Comparison of ENCODE assay signal across 19 cellular contexts in the genomic region with DNA sequence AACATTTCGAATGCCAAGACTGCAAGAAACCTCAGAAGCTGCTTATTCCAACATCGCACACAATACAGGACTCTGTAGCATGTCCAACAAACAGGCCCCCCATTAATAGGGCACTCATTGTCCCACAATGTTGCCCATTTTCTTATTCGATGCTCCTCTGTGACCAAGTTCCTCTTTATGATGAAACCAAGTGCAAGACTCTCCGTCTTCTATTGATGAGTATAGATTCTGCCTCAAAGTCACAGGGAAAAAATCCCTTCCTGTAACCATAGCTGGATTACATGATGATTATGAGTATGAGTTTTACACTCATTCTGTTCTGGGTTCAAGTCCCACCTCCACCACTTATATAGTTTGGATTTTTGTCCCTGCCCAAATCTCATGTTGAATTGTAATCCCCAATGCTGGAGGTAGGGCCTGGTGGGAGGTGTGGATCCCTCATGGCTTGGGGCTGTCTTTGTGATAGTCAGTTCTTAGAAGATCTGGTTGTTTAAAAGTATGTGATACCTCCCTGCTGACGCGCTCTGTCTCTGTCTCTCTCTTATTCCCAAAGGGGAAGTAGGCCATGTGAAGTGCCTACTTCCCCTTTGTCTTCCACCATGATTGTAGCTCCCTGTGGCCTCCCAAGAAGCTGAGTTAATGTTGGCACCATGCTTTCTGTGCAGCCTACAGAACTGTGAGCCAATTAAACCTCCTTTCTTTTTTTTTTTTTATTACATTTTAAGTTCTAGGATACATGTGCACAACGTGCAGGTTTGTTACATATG.
"Had no signal": no experiment of that assay in that cellular context is flagged by ENCODE, and none has a peak within 500 bp of the region (broad histone marks: within the 10 kb centered on the region; RNA-seq: fewer than 3 reads in every experiment).

No MANE protein-coding gene starts in this region.

- H3K4me3 Mint-ChIP-seq: activated naive CD4-positive, alpha-beta T cell treated with anti-CD3 and anti-CD28 coated beads for 36 hours; activated naive CD8-positive, alpha-beta T cell treated with anti-CD3 and anti-CD28 coated beads, Interleukin-2, amount 10 ng/mL, durations not matched to agents 7 days and 5 days; activated T-cell treated with anti-CD3 and anti-CD28 coated beads, Interleukin-2, amount 50 U/mL, for 72 hours; nephron; stimulated activated naive CD8-positive, alpha-beta T cell treated with anti-CD3 and anti-CD28 coated beads, Interleukin-15, Interleukin-2, amounts not matched to agents 100 ng/mL and 50 ng/mL, for 24 hours; WTC11 had no signal

- H3K36me3 Mint-ChIP-seq: activated naive CD8-positive, alpha-beta T cell treated with anti-CD3 and anti-CD28 coated beads, Interleukin-2, amount 10 ng/mL, durations not matched to agents 7 days and 5 days; WTC11 had no signal

- ATAC-seq: activated T-cell treated with anti-CD3 and anti-CD28 coated beads, Interleukin-2, amount 50 U/mL, for 72 hours; heart left ventricle; left cardiac atrium; WTC11 had no signal

- H3K27me3 Mint-ChIP-seq: activated naive CD8-positive, alpha-beta T cell treated with anti-CD3 and anti-CD28 coated beads, Interleukin-2, amount 10 ng/mL, durations not matched to agents 7 days and 5 days; stimulated activated naive CD8-positive, alpha-beta T cell treated with anti-CD3 and anti-CD28 coated beads, Interleukin-15, Interleukin-2, amounts not matched to agents 100 ng/mL and 50 ng/mL, for 24 hours had no signal

- DNase-seq: activated CD4-positive, alpha-beta T cell treated with anti-CD3 and anti-CD28 coated beads, Interleukin-2, amount 50 U/mL, for 48 hours; activated CD8-positive, alpha-beta memory T cell treated with anti-CD3 and anti-CD28 coated beads, Interleukin-2, amount 50 U/mL, for 48 hours; activated effector memory CD4-positive, alpha-beta T cell treated with Interleukin-2 at 50 U/mL for 16 hours; activated naive CD4-positive, alpha-beta T cell treated with anti-CD3 and anti-CD28 coated beads for 36 hours; activated naive CD8-positive, alpha-beta T cell treated with anti-CD3 and anti-CD28 coated beads, Interleukin-2, amount 10 ng/mL, durations not matched to agents 7 days and 5 days; activated T-cell treated with anti-CD3 and anti-CD28 coated beads, Interleukin-2, amount 50 U/mL, for 72 hours; amniotic stem cell; colonic mucosa; heart left ventricle; left cardiac atrium; mesenchymal stem cell; ovary; stimulated activated CD4-positive, alpha-beta T cell treated with anti-CD3 and anti-CD28 coated beads, Interleukin-2, amount 100 ng/mL, for 48 hours; substantia nigra; T-helper 9 cell; thyroid gland had no signal

- H3K9me3 Mint-ChIP-seq: activated naive CD4-positive, alpha-beta T cell treated with anti-CD3 and anti-CD28 coated beads for 36 hours; activated naive CD8-positive, alpha-beta T cell treated with anti-CD3 and anti-CD28 coated beads, Interleukin-2, amount 10 ng/mL, durations not matched to agents 7 days and 5 days; activated T-cell treated with anti-CD3 and anti-CD28 coated beads, Interleukin-2, amount 50 U/mL, for 72 hours; stimulated activated naive CD8-positive, alpha-beta T cell treated with anti-CD3 and anti-CD28 coated beads, Interleukin-15, Interleukin-2, amounts not matched to agents 100 ng/mL and 50 ng/mL, for 24 hours had no signal

- H3K4me1 Mint-ChIP-seq: activated naive CD8-positive, alpha-beta T cell treated with anti-CD3 and anti-CD28 coated beads, Interleukin-2, amount 10 ng/mL, durations not matched to agents 7 days and 5 days; nephron had no signal
